Comparison of ENCODE assay signal across 1 cellular context in genomic region chr10:5533098-5533731, GRCh38.
TF ChIP-seq lines count a peak whose summit lies in the region.

No MANE protein-coding gene starts in this region.

TF ChIP-seq in H1, 55 proteins besides CTCF, POLR2A, EP300 and RAD21:
- no peak for TF ChIP-seq BRCA1 (IDR thresholded peaks at IDR 0.05; ENCODE audit: low read depth, low read length)
- no peak for TF ChIP-seq RNF2 (IDR thresholded peaks at IDR 0.05; ENCODE audit: borderline replicate concordance, low read depth, low read length, missing control alignments, poor library complexity, severe bottlenecking)
- no peak for TF ChIP-seq ASH2L (IDR thresholded peaks at IDR 0.05; ENCODE audit: low read length)
- no peak for TF ChIP-seq TAF1 (IDR thresholded peaks at IDR 0.05; ENCODE audit: low read depth, low read length)
- no peak for TF ChIP-seq YY1 (IDR thresholded peaks at IDR 0.05; ENCODE audit: low read depth, low read length)
TF ChIP-seq in H1: peak in this region for 0.
